ENCODE assay signal across 19 cellular contexts in genomic region chr10:125549656-125550055, GRCh38.
"Had no signal": no experiment of that assay in that cellular context is flagged by ENCODE, and none has a peak within 500 bp of the region (broad histone marks: within the 10 kb centered on the region; RNA-seq: fewer than 3 reads in every experiment).

No MANE protein-coding gene starts in this region.

- H3K4me3 ChIP-seq: cardiac muscle cell, heart left ventricle, spleen, tibial nerve, vagina had no signal

- H3K4me1 ChIP-seq: heart left ventricle, spleen, tibial nerve, vagina had no signal

- H3K27me3 ChIP-seq: cardiac muscle cell, tibial nerve, vagina had no signal

- H3K36me3 Mint-ChIP-seq: natural killer cell; stimulated activated memory B cell treated with anti-CD40 and anti-IgM and Interleukin-4, amounts not matched to agents 10 μg/mL and 1 μg/mL and 100 μg/mL, for 72 hours had no signal

- H3K4me1 Mint-ChIP-seq: activated naive CD8-positive, alpha-beta T cell treated with anti-CD3 and anti-CD28 coated beads, Interleukin-2, amount 50 U/mL, for 24 hours; stimulated activated memory B cell treated with anti-CD40 and anti-IgM and Interleukin-4, amounts not matched to agents 10 μg/mL and 1 μg/mL and 100 μg/mL, for 72 hours had no signal

- H3K36me3 ChIP-seq: cardiac muscle cell, heart left ventricle, spleen, tibial nerve, vagina had no signal

- ATAC-seq: activated CD8-positive, alpha-beta T cell treated with anti-CD3 and anti-CD28 coated beads for 36 hours; activated naive CD8-positive, alpha-beta T cell treated with anti-CD3 and anti-CD28 coated beads, Interleukin-2, amount 50 U/mL, for 24 hours; heart left ventricle; left lobe of liver; natural killer cell; right cardiac atrium; stimulated activated memory B cell treated with anti-CD40 and anti-IgM and Interleukin-4, amounts not matched to agents 10 μg/mL and 1 μg/mL and 100 μg/mL, for 72 hours had no signal

- DNase-seq: activated CD4-positive, alpha-beta T cell treated with anti-CD3 and anti-CD28 coated beads for 4 hours; activated CD8-positive, alpha-beta memory T cell treated with anti-CD3 and anti-CD28 coated beads, Interleukin-2, amount 50 U/mL, for 48 hours; activated CD8-positive, alpha-beta T cell treated with anti-CD3 and anti-CD28 coated beads for 36 hours; activated naive CD4-positive, alpha-beta T cell treated with Interleukin-2 at 50 U/mL for 16 hours; activated naive CD8-positive, alpha-beta T cell treated with anti-CD3 and anti-CD28 coated beads, Interleukin-2, amount 50 U/mL, for 24 hours; heart left ventricle; natural killer cell; occipital lobe; right cardiac atrium; spleen; stimulated activated CD4-positive, alpha-beta T cell treated with anti-CD3 and anti-CD28 coated beads, Interleukin-1b, Interleukin-23, amount 100 ng/mL, for 48 hours had no signal

- H3K27me3 Mint-ChIP-seq: stimulated activated memory B cell treated with anti-CD40 and anti-IgM and Interleukin-4, amounts not matched to agents 10 μg/mL and 1 μg/mL and 100 μg/mL, for 72 hours had no signal

- H3K9me3 ChIP-seq: vagina had no signal

- H3K27ac Mint-ChIP-seq: activated CD8-positive, alpha-beta T cell treated with anti-CD3 and anti-CD28 coated beads for 36 hours; activated naive CD8-positive, alpha-beta T cell treated with anti-CD3 and anti-CD28 coated beads, Interleukin-2, amount 50 U/mL, for 24 hours; activated T-helper 1 cell treated with anti-CD3 and anti-CD28 coated beads, Interleukin-12 subunit alpha, Interleukin-12 subunit beta, Interleukin-2, Interleukin-4 antibody, amounts not matched to agents 30 ng/mL and 10 ng/mL and 1 ng/mL, durations not matched to agents 14 hours and 24 hours and 36 hours; natural killer cell; progenitor cell of endocrine pancreas; stimulated activated memory B cell treated with anti-CD40 and anti-IgM and Interleukin-4, amounts not matched to agents 10 μg/mL and 1 μg/mL and 100 μg/mL, for 72 hours had no signal

- H3K4me3 Mint-ChIP-seq: activated CD8-positive, alpha-beta T cell treated with anti-CD3 and anti-CD28 coated beads for 36 hours; activated naive CD8-positive, alpha-beta T cell treated with anti-CD3 and anti-CD28 coated beads, Interleukin-2, amount 50 U/mL, for 24 hours; activated T-helper 1 cell treated with anti-CD3 and anti-CD28 coated beads, Interleukin-12 subunit alpha, Interleukin-12 subunit beta, Interleukin-2, Interleukin-4 antibody, amounts not matched to agents 30 ng/mL and 10 ng/mL and 1 ng/mL, durations not matched to agents 14 hours and 24 hours and 36 hours; natural killer cell; stimulated activated memory B cell treated with anti-CD40 and anti-IgM and Interleukin-4, amounts not matched to agents 10 μg/mL and 1 μg/mL and 100 μg/mL, for 72 hours had no signal

- H3K9me3 Mint-ChIP-seq: activated naive CD8-positive, alpha-beta T cell treated with anti-CD3 and anti-CD28 coated beads, Interleukin-2, amount 50 U/mL, for 24 hours; activated T-helper 1 cell treated with anti-CD3 and anti-CD28 coated beads, Interleukin-12 subunit alpha, Interleukin-12 subunit beta, Interleukin-2, Interleukin-4 antibody, amounts not matched to agents 30 ng/mL and 10 ng/mL and 1 ng/mL, durations not matched to agents 14 hours and 24 hours and 36 hours; natural killer cell had no signal

- H3K27ac ChIP-seq: cardiac muscle cell, heart left ventricle, spleen, tibial nerve, vagina, VCaP had no signal
